ENCODE assay signal across 10 cellular contexts in the genomic region with DNA sequence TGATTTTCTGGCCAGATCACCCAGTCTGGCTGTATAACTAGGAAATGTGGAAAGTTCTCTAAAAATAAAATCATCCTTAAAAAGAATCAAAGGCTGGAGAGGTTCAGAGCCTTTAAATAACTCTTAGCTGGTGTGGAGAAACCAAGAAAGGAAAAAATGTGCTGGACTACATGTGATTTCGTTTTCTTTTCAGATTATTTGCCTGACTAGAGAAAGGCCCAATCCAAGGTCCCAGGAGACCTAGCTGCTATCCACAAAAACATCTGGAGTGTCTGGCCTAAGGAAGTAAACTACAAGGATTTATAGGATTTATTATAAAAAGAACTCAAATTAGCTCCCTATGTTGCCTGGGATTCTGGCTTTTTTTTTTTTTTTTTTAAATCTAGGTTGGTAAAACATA. TPM values are rescaled to one million over a fixed set of nuclear protein-coding genes. Genes with fewer than 3 reads are reported as not detected.
DNase-seq lines count a peak whose midpoint lies in the region; TF ChIP-seq lines count a peak whose summit lies in the region.
"Had no signal": no experiment of that assay in that cellular context is flagged by ENCODE, and none has a peak within 500 bp of the region (broad histone marks: within the 10 kb centered on the region; RNA-seq: fewer than 3 reads in every experiment).

No MANE protein-coding gene starts in this region.

- H3K9me3 Mint-ChIP-seq in CD4-positive, alpha-beta memory T cell: no peaks in the 10 kb centered on the region
- no peaks in the 10 kb centered on the region for H3K9me3 Mint-ChIP-seq in neural crest cell

- H3K4me1 ChIP-seq in CD4-positive, alpha-beta memory T cell (ENCODE audit: insufficient read depth, low read length): peaks cover 24% of the 10 kb centered on the region
- H3K4me1 ChIP-seq in HUES6 (ENCODE audit: control insufficient read depth, insufficient read depth, low read length): no peaks in the 10 kb centered on the region; the same call in 1 of the 2 replicates

- TF ChIP-seq CTCF in epithelial cell of esophagus (IDR thresholded peaks at IDR 0.05; ENCODE audit: insufficient read depth, low read depth, low read length, missing control alignments): no peak
- no peak for TF ChIP-seq CTCF in neural crest cell (conservative IDR thresholded peaks at IDR 0.05)

- no peaks in the 10 kb centered on the region for H3K27me3 Mint-ChIP-seq in CD4-positive, alpha-beta memory T cell
- H3K27me3 Mint-ChIP-seq in neural crest cell (ENCODE audit: low read depth): peaks cover 89% of the 10 kb centered on the region

- CTCF ChIA-PET in CD4-positive, alpha-beta memory T cell (lab: Charles Lee; ENCODE audit: partially characterized antibody): interaction anchor here (0.6 to 9.6 kb wide), 12 partner anchors 11 to 657 kb away, joined by 3 to 152 read pairs (median 3); no protein-coding TSS in a partner anchor

- POLR2A ChIA-PET in CD4-positive, alpha-beta memory T cell (lab: Charles Lee; ENCODE audit: partially characterized antibody): interaction anchor here (0.6 to 2.5 kb wide), 5 partner anchors 8 to 482 kb away, joined by 3 to 11 read pairs (median 3); a partner anchor contains a TSS

- H3K27me3 ChIP-seq in CD4-positive, alpha-beta memory T cell (ENCODE audit: insufficient read depth, low read length): no peaks in the 10 kb centered on the region
- H3K27me3 ChIP-seq in HUES6 (ENCODE audit: control insufficient read depth, insufficient read depth, low read length): peaks cover 43% of the 10 kb centered on the region

- H3K4me3 Mint-ChIP-seq in CD4-positive, alpha-beta memory T cell: peak overlapping the region; percentile 26 to 86 (median 84)
- peak overlapping the region; percentile 31 for H3K4me3 Mint-ChIP-seq in neural crest cell

- intact Hi-C loops in CD4-positive, alpha-beta memory T cell (cut with micrococcal nuclease): loop anchor here (5.0 kb wide), 1 partner anchor 450 kb away; no protein-coding TSS in a partner anchor

- no peak overlapping the region for H3K4me3 ChIP-seq in CD4-positive, alpha-beta memory T cell (ENCODE audit: low read length in 2 of 2)
- H3K4me3 ChIP-seq in HUES6 (ENCODE audit: low read depth, low read length) (peak overlapping the region; percentile 62), epithelial cell of esophagus (ENCODE audit: low read length) (peak overlapping the region; percentile 73)

- no peak overlapping the region for H3K9ac ChIP-seq in HUES6 (ENCODE audit: low read length)

- peaks cover 22 to 46% (median 26%) of the 10 kb centered on the region in 4 donors for H3K4me1 Mint-ChIP-seq in CD4-positive, alpha-beta memory T cell
- no peaks in the 10 kb centered on the region for H3K4me1 Mint-ChIP-seq in neural crest cell

- DNase-seq in CD4-positive, alpha-beta memory T cell: no peak
- no peak for DNase-seq in epithelial cell of esophagus (ENCODE audit: low read depth)
- DNase-seq in neural crest cell (ENCODE audit: low read depth, low spot score): no peak
- no peak for DNase-seq in NCI-H345 treated with DMSO at 0.1 percent for 48 hours (lab: John Stamatoyannopoulos, UW; ENCODE audit: unreplicated experiment)
- no peak for DNase-seq in activated CD4-positive, alpha-beta T cell treated with anti-CD3 and anti-CD28 coated beads for 48 hours
- DNase-seq in midbrain (lab: John Stamatoyannopoulos, UW): no peak
- DNase-seq in NCI-H526 treated with DMSO at 0.1 percent for 48 hours (lab: John Stamatoyannopoulos, UW): no peak
- DNase-seq: MM.1S, sigmoid colon had no signal

- no peaks in the 10 kb centered on the region for H3K9me3 ChIP-seq in CD4-positive, alpha-beta memory T cell (ENCODE audit: control insufficient read depth in 1 of 2, low read length in 2 of 2)
- no peaks in the 10 kb centered on the region for H3K9me3 ChIP-seq in HUES6 (ENCODE audit: control insufficient read depth, insufficient read depth, low read depth, low read length)
- H3K9me3 ChIP-seq: sigmoid colon had no signal

- H3K36me3 Mint-ChIP-seq in CD4-positive, alpha-beta memory T cell: peaks cover 0 to 5% of the 10 kb centered on the region in 2 donors
- peaks cover 4% of the 10 kb centered on the region for H3K36me3 Mint-ChIP-seq in neural crest cell (ENCODE audit: low read depth)

- H3K27ac ChIP-seq in CD4-positive, alpha-beta memory T cell (ENCODE audit: low read depth, low read length): no peak overlapping the region
- no peak overlapping the region for H3K27ac ChIP-seq in HUES6 (ENCODE audit: low read depth, low read length)

- peak overlapping the region in 3 of 7 donors; percentile 29 to 77 (median 68) for H3K27ac Mint-ChIP-seq in CD4-positive, alpha-beta memory T cell
- no peak overlapping the region for H3K27ac Mint-ChIP-seq in neural crest cell (ENCODE audit: unreplicated experiment)

- no peaks in the 10 kb centered on the region for H3K36me3 ChIP-seq in CD4-positive, alpha-beta memory T cell (ENCODE audit: insufficient read depth, low read length)
- H3K36me3 ChIP-seq in HUES6 (ENCODE audit: control insufficient read depth, insufficient read depth, low read length): no peaks in the 10 kb centered on the region
- H3K36me3 ChIP-seq: sigmoid colon had no signal

RNA-seq across cellular contexts. Expression of a gene that starts 0.8 kb away (rescaled TPM):
- 1 to 10 TPM; 2.9 to 3.0 TPM for total RNA-seq in CD4-positive, alpha-beta memory T cell
- polyA plus RNA-seq in CD4-positive, alpha-beta memory T cell: 1 to 10 TPM; 5.3 to 5.4 TPM
- total RNA-seq in neural crest cell: 0.07 TPM in 1 of 2 replicates, not detected in the other

RNA-seq across cellular contexts. Expression of a gene that starts 39.5 kb away (rescaled TPM):
- total RNA-seq in CD4-positive, alpha-beta memory T cell: 100 to 1,000 TPM; 247 to 284 TPM
- 100 to 1,000 TPM; 246 to 251 TPM for polyA plus RNA-seq in CD4-positive, alpha-beta memory T cell
- total RNA-seq in neural crest cell: 0.30 and 0.61 TPM in 2 replicates

Comparison
In these comparisons a context has a peak if more than half of its experiments do, and no peak if none do; other contexts are left out.
1. H3K4me3 ChIP-seq: peak in HUES6 (single experiment) and epithelial cell of esophagus (single experiment); none in CD4-positive, alpha-beta memory T cell (0 of 2).
2. RNA of a gene that starts 39.5 kb away (total RNA-seq): 247 to 284 TPM in CD4-positive, alpha-beta memory T cell; 0.30 to 0.61 TPM in neural crest cell; every median in the first group is over 100 times any median in the second.